ENCODE assay signal across 1 cellular context in the genomic region with DNA sequence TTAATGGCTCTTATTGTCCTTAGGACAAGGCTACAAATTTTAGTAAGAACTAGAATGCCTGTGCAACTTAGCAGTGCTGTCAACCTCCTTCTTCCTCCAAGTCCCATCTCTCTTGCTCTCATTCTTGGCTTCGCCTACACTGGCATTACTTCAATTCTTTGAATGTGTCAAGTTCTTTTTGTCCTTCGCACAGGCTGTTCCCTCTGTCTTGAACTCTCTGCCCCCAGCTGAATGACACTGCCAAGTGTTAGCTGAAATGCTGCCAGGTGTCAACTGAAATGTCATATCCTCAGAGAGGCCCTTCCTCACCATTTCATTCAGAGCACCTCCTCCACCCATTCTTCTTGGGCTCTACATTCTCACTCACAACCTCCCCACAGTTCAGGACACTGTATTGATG.
TF ChIP-seq lines count a peak whose summit lies in the region.

No MANE protein-coding gene starts in this region.

TF ChIP-seq in WTC11, 78 proteins besides CTCF, POLR2A, EP300 and RAD21 (continued from another document):
- TF ChIP-seq, protein P1, sequence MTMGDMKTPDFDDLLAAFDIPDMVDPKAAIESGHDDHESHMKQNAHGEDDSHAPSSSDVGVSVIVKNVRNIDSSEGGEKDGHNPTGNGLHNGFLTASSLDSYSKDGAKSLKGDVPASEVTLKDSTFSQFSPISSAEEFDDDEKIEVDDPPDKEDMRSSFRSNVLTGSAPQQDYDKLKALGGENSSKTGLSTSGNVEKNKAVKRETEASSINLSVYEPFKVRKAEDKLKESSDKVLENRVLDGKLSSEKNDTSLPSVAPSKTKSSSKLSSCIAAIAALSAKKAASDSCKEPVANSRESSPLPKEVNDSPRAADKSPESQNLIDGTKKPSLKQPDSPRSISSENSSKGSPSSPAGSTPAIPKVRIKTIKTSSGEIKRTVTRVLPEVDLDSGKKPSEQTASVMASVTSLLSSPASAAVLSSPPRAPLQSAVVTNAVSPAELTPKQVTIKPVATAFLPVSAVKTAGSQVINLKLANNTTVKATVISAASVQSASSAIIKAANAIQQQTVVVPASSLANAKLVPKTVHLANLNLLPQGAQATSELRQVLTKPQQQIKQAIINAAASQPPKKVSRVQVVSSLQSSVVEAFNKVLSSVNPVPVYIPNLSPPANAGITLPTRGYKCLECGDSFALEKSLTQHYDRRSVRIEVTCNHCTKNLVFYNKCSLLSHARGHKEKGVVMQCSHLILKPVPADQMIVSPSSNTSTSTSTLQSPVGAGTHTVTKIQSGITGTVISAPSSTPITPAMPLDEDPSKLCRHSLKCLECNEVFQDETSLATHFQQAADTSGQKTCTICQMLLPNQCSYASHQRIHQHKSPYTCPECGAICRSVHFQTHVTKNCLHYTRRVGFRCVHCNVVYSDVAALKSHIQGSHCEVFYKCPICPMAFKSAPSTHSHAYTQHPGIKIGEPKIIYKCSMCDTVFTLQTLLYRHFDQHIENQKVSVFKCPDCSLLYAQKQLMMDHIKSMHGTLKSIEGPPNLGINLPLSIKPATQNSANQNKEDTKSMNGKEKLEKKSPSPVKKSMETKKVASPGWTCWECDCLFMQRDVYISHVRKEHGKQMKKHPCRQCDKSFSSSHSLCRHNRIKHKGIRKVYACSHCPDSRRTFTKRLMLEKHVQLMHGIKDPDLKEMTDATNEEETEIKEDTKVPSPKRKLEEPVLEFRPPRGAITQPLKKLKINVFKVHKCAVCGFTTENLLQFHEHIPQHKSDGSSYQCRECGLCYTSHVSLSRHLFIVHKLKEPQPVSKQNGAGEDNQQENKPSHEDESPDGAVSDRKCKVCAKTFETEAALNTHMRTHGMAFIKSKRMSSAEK (CRISPR knock-in tag; IDR thresholded peaks at IDR 0.05; ENCODE audit: borderline replicate concordance), result no peak
- TF ChIP-seq, protein P2, sequence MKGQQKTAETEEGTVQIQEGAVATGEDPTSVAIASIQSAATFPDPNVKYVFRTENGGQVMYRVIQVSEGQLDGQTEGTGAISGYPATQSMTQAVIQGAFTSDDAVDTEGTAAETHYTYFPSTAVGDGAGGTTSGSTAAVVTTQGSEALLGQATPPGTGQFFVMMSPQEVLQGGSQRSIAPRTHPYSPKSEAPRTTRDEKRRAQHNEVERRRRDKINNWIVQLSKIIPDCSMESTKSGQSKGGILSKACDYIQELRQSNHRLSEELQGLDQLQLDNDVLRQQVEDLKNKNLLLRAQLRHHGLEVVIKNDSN (CRISPR knock-in tag; IDR thresholded peaks at IDR 0.05), result no peak
- TF ChIP-seq ZNF138 (CRISPR knock-in tag; conservative IDR thresholded peaks at IDR 0.05) (no peak), JUN (CRISPR knock-in tag; IDR thresholded peaks at IDR 0.05) (no peak), NR2C2 (CRISPR knock-in tag; IDR thresholded peaks at IDR 0.05) (no peak)
